ENCODE assay signal across 35 cellular contexts in genomic region chr1:236945002-236945401, GRCh38. TPM values are rescaled to one million over a fixed set of nuclear protein-coding genes. Genes with fewer than 3 reads are reported as not detected.
"Had no signal": no experiment of that assay in that cellular context is flagged by ENCODE, and none has a peak within 500 bp of the region (broad histone marks: within the 10 kb centered on the region; RNA-seq: fewer than 3 reads in every experiment).

No MANE protein-coding gene starts in this region.

- H3K9me2 ChIP-seq: SK-N-SH had no signal

- H3K36me3 ChIP-seq: adrenal gland, breast epithelium, MG63, SJCRH30 had no signal

- H3K9ac ChIP-seq: SK-N-SH had no signal

- H3K9me3 ChIP-seq: adrenal gland, body of pancreas, breast epithelium, MG63, SJCRH30, SK-N-SH had no signal

- H3K27ac ChIP-seq: adrenal gland, body of pancreas, breast epithelium, SJCRH30 had no signal

- H3K4me3 Mint-ChIP-seq: activated CD4-positive, alpha-beta T cell treated with anti-CD3 and anti-CD28 coated beads for 36 hours; activated CD4-positive, alpha-beta T cell treated with anti-CD3 and anti-CD28 coated beads, Interleukin-2, amount 10 ng/mL, durations not matched to agents 7 days and 5 days; activated CD8-positive, alpha-beta T cell treated with anti-CD3 and anti-CD28 coated beads, Interleukin-2, amount 10 ng/mL, durations not matched to agents 7 days and 5 days; activated naive CD4-positive, alpha-beta T cell treated with anti-CD3 and anti-CD28 coated beads for 36 hours; activated T-cell treated with anti-CD3 and anti-CD28 coated beads, Interleukin-2, amount 50 U/mL, for 24 hours; T-helper 1 cell treated with Interleukin-12 subunit alpha and Interleukin-12 subunit beta and Interleukin-4 antibody, amounts not matched to agents 30 μg/mL and 1 μg/mL, for 36 hours; T-helper 2 cell treated with Interferon-gamma antibody and Interleukin-4, amounts not matched to agents 5 μg/mL and 100 μg/mL, for 36 hours; WTC11 had no signal

- H3K4me1 Mint-ChIP-seq: activated CD4-positive, alpha-beta T cell treated with anti-CD3 and anti-CD28 coated beads for 36 hours; activated CD4-positive, alpha-beta T cell treated with anti-CD3 and anti-CD28 coated beads, Interleukin-2, amount 10 ng/mL, durations not matched to agents 7 days and 5 days had no signal

- H3K4me3 ChIP-seq: adrenal gland, body of pancreas, breast epithelium, MG63, SJCRH30 had no signal

- H3K27ac Mint-ChIP-seq: activated CD4-positive, alpha-beta T cell treated with anti-CD3 and anti-CD28 coated beads for 36 hours; activated CD4-positive, alpha-beta T cell treated with anti-CD3 and anti-CD28 coated beads, Interleukin-2, amount 10 ng/mL, durations not matched to agents 7 days and 5 days; activated CD8-positive, alpha-beta T cell treated with anti-CD3 and anti-CD28 coated beads, Interleukin-2, amount 10 ng/mL, durations not matched to agents 7 days and 5 days; activated naive CD4-positive, alpha-beta T cell treated with anti-CD3 and anti-CD28 coated beads for 36 hours; activated naive CD4-positive, alpha-beta T cell treated with anti-CD3 and anti-CD28 coated beads, Interleukin-2, amount 50 U/mL, for 72 hours; activated T-cell treated with anti-CD3 and anti-CD28 coated beads, Interleukin-2, amount 50 U/mL, for 24 hours; activated T-helper 2 cell treated with anti-CD3 and anti-CD28 coated beads, Interferon-gamma antibody, Interleukin-2, Interleukin-4, amounts not matched to agents 10 μg/mL and 5 μg/mL and 100 μg/mL, durations not matched to agents 14 hours and 24 hours and 36 hours; T-helper 1 cell treated with Interleukin-12 subunit alpha and Interleukin-12 subunit beta and Interleukin-4 antibody, amounts not matched to agents 30 μg/mL and 1 μg/mL, for 36 hours; T-helper 2 cell treated with Interferon-gamma antibody and Interleukin-4, amounts not matched to agents 5 μg/mL and 100 μg/mL, for 36 hours; WTC11 had no signal

- H3K4me1 ChIP-seq: adrenal gland, body of pancreas, breast epithelium, SJCRH30 had no signal

- H3K4me2 ChIP-seq: SK-N-SH had no signal

- DNase-seq: activated CD4-positive, alpha-beta T cell treated with anti-CD3 and anti-CD28 coated beads for 36 hours; activated CD4-positive, alpha-beta T cell treated with anti-CD3 and anti-CD28 coated beads, Interleukin-2, amount 10 ng/mL, durations not matched to agents 7 days and 5 days; activated CD4-positive, alpha-beta T cell treated with anti-CD3 and anti-CD28 coated beads, Interleukin-2, amount 50 U/mL, for 48 hours; activated CD8-positive, alpha-beta T cell treated with anti-CD3 and anti-CD28 coated beads, Interleukin-2, amount 10 ng/mL, durations not matched to agents 7 days and 5 days; activated gamma-delta T cell treated with Interleukin-2 at 50 U/mL for 16 hours; activated naive CD4-positive, alpha-beta T cell treated with anti-CD3 and anti-CD28 coated beads for 36 hours; activated T-cell treated with anti-CD3 and anti-CD28 coated beads, Interleukin-2, amount 50 U/mL, for 24 hours; adrenal gland; body of pancreas; MG63; NCI-H1048; NCI-H1105 treated with DMSO at 0.1 percent for 48 hours; NCI-H1436; NCI-H1694; NCI-H1930; NCI-H2081 treated with DMSO at 0.1 percent for 48 hours; NCI-H226; NCI-H446 treated with DMSO at 0.1 percent for 48 hours; NCI-H69; SHP77; SJCRH30; SK-N-SH had no signal

- H3K36me3 Mint-ChIP-seq: activated naive CD4-positive, alpha-beta T cell treated with anti-CD3 and anti-CD28 coated beads, Interleukin-2, amount 50 U/mL, for 72 hours had no signal

- ATAC-seq: activated CD4-positive, alpha-beta T cell treated with anti-CD3 and anti-CD28 coated beads for 36 hours; activated CD4-positive, CD25-positive, alpha-beta regulatory T cell treated with anti-CD3 and anti-CD28 coated beads, Interleukin-2, amount 50 U/mL, for 24 hours; activated CD8-positive, alpha-beta T cell treated with anti-CD3 and anti-CD28 coated beads, Interleukin-2, amount 10 ng/mL, durations not matched to agents 7 days and 5 days; activated naive CD4-positive, alpha-beta T cell treated with anti-CD3 and anti-CD28 coated beads, Interleukin-2, amount 50 U/mL, for 72 hours; body of pancreas; Panc1; WTC11 had no signal

- FAIRE-seq: astrocyte, TTC549 had no signal

- H3K27me3 ChIP-seq: adrenal gland, body of pancreas, breast epithelium, MG63, SJCRH30 had no signal

- H3K27me3 Mint-ChIP-seq: activated CD4-positive, alpha-beta T cell treated with anti-CD3 and anti-CD28 coated beads, Interleukin-2, amount 10 ng/mL, durations not matched to agents 7 days and 5 days had no signal

- H3K9me3 Mint-ChIP-seq: activated CD4-positive, alpha-beta T cell treated with anti-CD3 and anti-CD28 coated beads, Interleukin-2, amount 10 ng/mL, durations not matched to agents 7 days and 5 days; activated naive CD4-positive, alpha-beta T cell treated with anti-CD3 and anti-CD28 coated beads for 36 hours; activated T-helper 2 cell treated with anti-CD3 and anti-CD28 coated beads, Interferon-gamma antibody, Interleukin-2, Interleukin-4, amounts not matched to agents 10 μg/mL and 5 μg/mL and 100 μg/mL, durations not matched to agents 14 hours and 24 hours and 36 hours; T-helper 1 cell treated with Interleukin-12 subunit alpha and Interleukin-12 subunit beta and Interleukin-4 antibody, amounts not matched to agents 30 μg/mL and 1 μg/mL, for 36 hours; T-helper 2 cell treated with Interferon-gamma antibody and Interleukin-4, amounts not matched to agents 5 μg/mL and 100 μg/mL, for 36 hours had no signal

RNA-seq across cellular contexts. Expression of gene MT1HL1, which starts 59.2 kb away (rescaled TPM):
- total RNA-seq: activated CD4-positive, alpha-beta T cell treated with anti-CD3 and anti-CD28 coated beads for 36 hours; activated CD4-positive, alpha-beta T cell treated with anti-CD3 and anti-CD28 coated beads, Interleukin-2, amount 10 ng/mL, durations not matched to agents 7 days and 5 days; activated CD8-positive, alpha-beta T cell treated with anti-CD3 and anti-CD28 coated beads, Interleukin-2, amount 10 ng/mL, durations not matched to agents 7 days and 5 days; activated naive CD4-positive, alpha-beta T cell treated with anti-CD3 and anti-CD28 coated beads for 36 hours; activated naive CD4-positive, alpha-beta T cell treated with anti-CD3 and anti-CD28 coated beads, Interleukin-2, amount 50 U/mL, for 72 hours; activated T-helper 2 cell treated with anti-CD3 and anti-CD28 coated beads, Interferon-gamma antibody, Interleukin-2, Interleukin-4, amounts not matched to agents 10 μg/mL and 5 μg/mL and 100 μg/mL, durations not matched to agents 14 hours and 24 hours and 36 hours; adrenal gland; astrocyte; body of pancreas; breast epithelium; cardiac septum; OCI-LY7; RPMI7951; SJCRH30; WTC11 had no signal
- polyA plus RNA-seq: adrenal gland, SK-N-SH had no signal
